Comparison of ENCODE assay signal across 8 cellular contexts in the genomic region with DNA sequence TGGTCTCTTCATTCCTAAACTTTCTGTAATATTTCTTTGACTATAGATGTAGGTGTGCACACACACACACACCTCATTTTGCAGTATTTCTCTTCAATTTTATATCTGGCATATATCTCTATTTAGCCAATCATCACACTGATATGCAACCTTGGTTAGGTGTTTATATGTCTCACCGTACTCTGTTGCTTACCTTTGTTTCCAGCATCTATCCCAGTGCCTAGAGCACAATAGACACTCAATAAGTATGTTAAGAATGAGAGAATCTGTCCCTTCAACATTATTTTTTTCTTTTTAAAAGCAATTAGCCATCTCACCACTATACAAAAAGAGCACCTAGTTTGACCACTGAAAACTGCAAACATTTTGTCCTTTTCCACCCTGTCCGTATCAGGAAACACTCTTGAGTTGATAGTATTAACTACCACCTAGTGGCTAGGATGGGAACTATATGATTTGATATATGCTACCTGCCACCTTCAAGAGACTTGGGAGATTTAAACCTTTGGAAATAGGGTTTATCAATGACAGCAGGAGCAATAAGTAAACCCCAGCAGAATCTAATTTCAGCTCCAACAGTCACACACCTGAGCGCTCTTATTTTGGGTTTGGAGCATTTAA. TPM values are rescaled to one million over a fixed set of nuclear protein-coding genes. Genes with fewer than 3 reads are reported as not detected.
DNase-seq lines count a peak whose midpoint lies in the region; ATAC-seq, FAIRE-seq and TF ChIP-seq lines count a peak whose summit lies in the region.

No MANE protein-coding gene starts in this region.

- H3K36me3 Mint-ChIP-seq in T-cell = no peaks in the 10 kb centered on the region

- TF ChIP-seq CTCF in A549 (IDR thresholded peaks at IDR 0.05) = peak; percentile 55
- TF ChIP-seq CTCF in GM13977 (IDR thresholded peaks at IDR 0.05; ENCODE audit: extremely low read depth, insufficient read depth, missing control alignments) = peak; percentile 28

- TF ChIP-seq RAD21 in A549 (conservative IDR thresholded peaks at IDR 0.05 in 1 of 2, IDR thresholded peaks at IDR 0.05 in 1 of 2) = peak; percentile 60 to 61

- H3K9me3 Mint-ChIP-seq in T-cell = no peaks in the 10 kb centered on the region

- CTCF ChIA-PET in A549 (lab: Yijun Ruan, JAX) (interaction anchor here (0.5 to 1.0 kb wide), 3 partner anchors 76 to 709 kb away, joined by 3 read pairs; no protein-coding TSS in a partner anchor), T-cell (lab: Charles Lee) (no interaction called here)

- peaks cover 3 to 16% of the 10 kb centered on the region in 2 donors for H3K27me3 Mint-ChIP-seq in T-cell

- 70% methylated on average over 3 of the region's 3 CpGs for WGBS in A549 (ENCODE audit: missing lambda C conversion rate)
- WGBS in iPS DF 6.9 (ENCODE audit: insufficient coverage, insufficient read length) = no CpG with 5 or more reads among the region's 3 CpGs

- no peak overlapping the region for H3K4me3 Mint-ChIP-seq in T-cell

- peak; percentile 10 to 47 for DNase-seq in A549 (ENCODE audit: low read depth in 1 of 2, low spot score in 1 of 2)
- peak; percentile 9 for DNase-seq in GM13977 (ENCODE audit: low spot score)
- DNase-seq in RPMI8226 = peak; percentile 5
- DNase-seq in iPS DF 6.9 (ENCODE audit: low read depth, low spot score) = peak; percentile 11
- no peak for DNase-seq in CD1c-positive myeloid dendritic cell (ENCODE audit: extremely low spot score)
- no peak for DNase-seq in T-cell

- TF ChIP-seq EP300 in A549 (IDR thresholded peaks at IDR 0.05) = no peak

- no peak overlapping the region for H3K4me2 ChIP-seq in A549

- in situ Hi-C loops in GM13977 (cut with MboI; ENCODE audit: low pct_unique_long_range_greater_than_20kb, low sequenced_read_pairs, unreplicated experiment) = no loop called here

- ATAC-seq in A549 (peak; percentile 78 to 91; a peak in 5 of 6 replicates), HG02981 (IDR thresholded peaks at IDR 0.05; ENCODE audit: unreplicated experiment) (peak; percentile 39), GM21576 (IDR thresholded peaks at IDR 0.05; ENCODE audit: unreplicated experiment) (no peak), T-cell (replicated peaks in 1 of 4) (no peak)

- H3K4me3 ChIP-seq in A549 = no peak overlapping the region
- no peak overlapping the region for H3K4me3 ChIP-seq in iPS DF 6.9 (ENCODE audit: low read length)

- H3K4me1 Mint-ChIP-seq in T-cell = no peaks in the 10 kb centered on the region

- H3K27ac ChIP-seq in A549 = no peak overlapping the region
- H3K27ac ChIP-seq in iPS DF 6.9 (ENCODE audit: low read length) = no peak overlapping the region

- TF ChIP-seq POLR2A in A549 (IDR thresholded peaks at IDR 0.05; ENCODE audit: low read length) = no peak

- FAIRE-seq in A549 (lab: Jason Lieb, UNC) = no peak

- no peaks in the 10 kb centered on the region for H3K36me3 ChIP-seq in iPS DF 6.9 (ENCODE audit: control insufficient read depth, insufficient read depth, low read length)

- H3K9me3 ChIP-seq in A549 (no peaks in the 10 kb centered on the region), iPS DF 6.9 (ENCODE audit: control insufficient read depth, insufficient read depth, low read length) (no peaks in the 10 kb centered on the region)

- no peaks in the 10 kb centered on the region for H3K27me3 ChIP-seq in iPS DF 6.9 (ENCODE audit: control insufficient read depth, insufficient read depth, low read length)

- H3K27ac Mint-ChIP-seq in T-cell = no peak overlapping the region

- POLR2A ChIA-PET in A549 (lab: Yijun Ruan, JAX) = no interaction called here
- POLR2A ChIA-PET in T-cell (lab: Charles Lee) = no interaction called here

- H3K4me1 ChIP-seq in A549 (peaks cover 6% of the 10 kb centered on the region; the same call in 1 of the 3 replicates), iPS DF 6.9 (ENCODE audit: control insufficient read depth, insufficient read depth, low read length) (no peaks in the 10 kb centered on the region)

TF ChIP-seq in A549, 52 proteins besides CTCF, POLR2A, EP300 and RAD21:
- TF ChIP-seq RNF2 (IDR thresholded peaks at IDR 0.05; ENCODE audit: borderline replicate concordance, low read depth) (no peak), SMC3 (IDR thresholded peaks at IDR 0.05) (peak; percentile 51), HOXB5 (CRISPR knock-in tag; IDR thresholded peaks at IDR 0.05) (no peak)

RNA-seq across cellular contexts. Expression of a gene that starts 48.7 kb away (rescaled TPM):
- 32.4 and 48.9 TPM in 2 replicates for polyA plus RNA-seq in A549 (2011; rRNA removed)
- 12.8 and 15.7 TPM in 2 replicates for polyA plus RNA-seq in A549 (2012; cell fraction: cytosol; rRNA removed)
- 6.7 and 9.7 TPM in 2 replicates for polyA plus RNA-seq in A549 (2012; cell fraction: nucleus; rRNA removed)
- 119 to 128 TPM (median 120 TPM) in 3 replicates for polyA plus RNA-seq in A549 (2017; fragmentation: RNase III; extraction: RNeasy Plus Mini Kit Qiagen cat#74134 plus additional on column Dnase treatment)
- polyA minus RNA-seq in A549 (2011; rRNA and poly(A)+ RNA removed) = 30.3 and 32.6 TPM in 2 replicates
- not detected for total RNA-seq in T-cell

Comparison
In these comparisons a context has a peak if more than half of its experiments do, and no peak if none do; other contexts are left out.
1. ATAC-seq: peak in A549 (2 of 2) and HG02981 (single experiment); none in GM21576 (single experiment) and T-cell (0 of 4).
2. DNase-seq: peak in A549 (2 of 2), GM13977 (single experiment), RPMI8226 (single experiment) and iPS DF 6.9 (single experiment); none in CD1c-positive myeloid dendritic cell (single experiment) and T-cell (0 of 34).